Comparison of ENCODE assay signal across 11 cellular contexts in the genomic region with DNA sequence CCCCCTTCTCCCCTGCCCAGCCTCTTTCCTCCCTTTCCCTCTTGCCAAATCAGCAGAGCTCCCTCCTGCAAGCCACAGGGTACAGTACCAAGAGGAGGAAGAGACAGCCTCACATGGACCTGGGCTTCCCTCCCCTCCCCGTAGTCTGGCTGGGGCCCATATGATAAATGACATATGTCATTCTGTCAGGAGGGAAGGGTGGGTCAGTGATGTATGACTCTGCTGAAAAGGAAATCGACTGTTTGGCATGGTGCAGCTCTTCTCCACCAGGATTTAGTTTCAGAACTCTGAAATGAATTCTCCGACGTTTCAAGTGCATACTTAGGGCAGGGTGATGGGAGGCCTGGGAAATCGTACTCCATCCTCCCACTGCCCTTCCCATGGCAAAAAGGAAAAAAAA. TPM values are rescaled to one million over a fixed set of nuclear protein-coding genes. Genes with fewer than 3 reads are reported as not detected.
DNase-seq lines count a peak whose midpoint lies in the region; ATAC-seq and TF ChIP-seq lines count a peak whose summit lies in the region.
"Had no signal": no experiment of that assay in that cellular context is flagged by ENCODE, and none has a peak within 500 bp of the region (broad histone marks: within the 10 kb centered on the region; RNA-seq: fewer than 3 reads in every experiment).

No MANE protein-coding gene starts in this region.

- CTCF ChIA-PET in activated naive CD4-positive, alpha-beta T cell treated with anti-CD3 and anti-CD28 coated beads for 36 hours (lab: Charles Lee): no interaction called here

- peak overlapping the region in 1 of 2 experiments; percentile 5 for H3K14ac ChIP-seq in mesenchymal stem cell (ENCODE audit: low read length in 2 of 2)

- TF ChIP-seq EP300 in transverse colon (IDR thresholded peaks at IDR 0.05; ENCODE audit: low read depth): no peak

- peak overlapping the region; percentile 89 for H4K8ac ChIP-seq in mesenchymal stem cell (ENCODE audit: low read length)

- H2AK5ac ChIP-seq in mesenchymal stem cell (ENCODE audit: low read length, severe bottlenecking): no peak overlapping the region

- no peak overlapping the region for H2BK15ac ChIP-seq in mesenchymal stem cell (ENCODE audit: low read depth, poor library complexity, severe bottlenecking)

- H3K79me1 ChIP-seq in mesenchymal stem cell (replicated peaks; ENCODE audit: low read length, poor library complexity, severe bottlenecking): peaks cover 8% of the 10 kb centered on the region

- H3K9me3 ChIP-seq in adipocyte (ENCODE audit: control insufficient read depth, low read length) (no peaks in the 10 kb centered on the region), mesenchymal stem cell (ENCODE audit: control insufficient read depth, low read length) (no peaks in the 10 kb centered on the region), transverse colon (no peaks in the 10 kb centered on the region)

- no peak overlapping the region for H2BK120ac ChIP-seq in mesenchymal stem cell (ENCODE audit: low read depth, low read length)

- no peak overlapping the region for H3K27ac Mint-ChIP-seq in activated naive CD4-positive, alpha-beta T cell treated with anti-CD3 and anti-CD28 coated beads for 36 hours
- no peak overlapping the region for H3K27ac Mint-ChIP-seq in activated naive CD4-positive, alpha-beta T cell treated with anti-CD3 and anti-CD28 coated beads, Interleukin-2, amount 50 U/mL, for 72 hours

- in situ Hi-C loops in transverse colon (cut with MboI; ENCODE audit: low pct_ligation_motif_present in 1 of 4, low pct_unique_long_range_greater_than_20kb in 1 of 4, low sequenced_read_pairs in 3 of 4): no loop called here

- no peak for ATAC-seq in activated naive CD4-positive, alpha-beta T cell treated with anti-CD3 and anti-CD28 coated beads, Interleukin-2, amount 50 U/mL, for 72 hours
- no peak for ATAC-seq in HG03457 (IDR thresholded peaks at IDR 0.05; ENCODE audit: unreplicated experiment)

- H2BK12ac ChIP-seq in mesenchymal stem cell (ENCODE audit: low read length in 2 of 2): peak overlapping the region; percentile 92 to 99

- peaks cover 29% of the 10 kb centered on the region for H3K4me1 Mint-ChIP-seq in activated naive CD4-positive, alpha-beta T cell treated with anti-CD3 and anti-CD28 coated beads for 36 hours (ENCODE audit: low read depth)

- DNase-seq in activated naive CD4-positive, alpha-beta T cell treated with anti-CD3 and anti-CD28 coated beads for 36 hours: no peak
- no peak for DNase-seq in activated naive CD4-positive, alpha-beta T cell treated with anti-CD3 and anti-CD28 coated beads, Interleukin-2, amount 50 U/mL, for 72 hours (ENCODE audit: low spot score in 2 of 2)
- DNase-seq in adipocyte (ENCODE audit: low read depth) (no peak), mesenchymal stem cell (peak; percentile 60), transverse colon (no peak), nucleus accumbens (lab: John Stamatoyannopoulos, UW) (no peak), GM19238 (ENCODE audit: insufficient read length, low spot score) (no peak)
- DNase-seq: activated gamma-delta T cell treated with Interleukin-2 at 50 U/mL for 16 hours, KG1, RPMI8226 had no signal

- H2BK5ac ChIP-seq in mesenchymal stem cell (ENCODE audit: low read depth, low read length, poor library complexity, severe bottlenecking): no peak overlapping the region

- no peak for TF ChIP-seq POLR2A in transverse colon (IDR thresholded peaks at IDR 0.05)

- intact Hi-C loops in activated naive CD4-positive, alpha-beta T cell treated with anti-CD3 and anti-CD28 coated beads for 36 hours (cut with micrococcal nuclease): no loop called here
- intact Hi-C loops in transverse colon (cut with DNase I; ENCODE audit: low total_unique reads): no loop called here

- H3K9me3 Mint-ChIP-seq in activated naive CD4-positive, alpha-beta T cell treated with anti-CD3 and anti-CD28 coated beads for 36 hours: no peaks in the 10 kb centered on the region
- H3K9me3 Mint-ChIP-seq in activated naive CD4-positive, alpha-beta T cell treated with anti-CD3 and anti-CD28 coated beads, Interleukin-2, amount 50 U/mL, for 72 hours: no peaks in the 10 kb centered on the region

- H2AFZ ChIP-seq in mesenchymal stem cell (ENCODE audit: low read depth, low read length): no peak overlapping the region

- H3K36me3 Mint-ChIP-seq in activated naive CD4-positive, alpha-beta T cell treated with anti-CD3 and anti-CD28 coated beads for 36 hours (ENCODE audit: low read depth): no peaks in the 10 kb centered on the region
- no peaks in the 10 kb centered on the region for H3K36me3 Mint-ChIP-seq in activated naive CD4-positive, alpha-beta T cell treated with anti-CD3 and anti-CD28 coated beads, Interleukin-2, amount 50 U/mL, for 72 hours

- H3K4me3 ChIP-seq in adipocyte (ENCODE audit: low read length) (peak overlapping the region; percentile 18), mesenchymal stem cell (ENCODE audit: insufficient read depth in 1 of 2, low read depth in 1 of 2, low read length in 2 of 2) (peak overlapping the region in 1 of 2 experiments; percentile 63), transverse colon (no peak overlapping the region)

- H3K27me3 ChIP-seq in adipocyte (replicated peaks; ENCODE audit: control insufficient read depth, insufficient read depth, low read length): no peaks in the 10 kb centered on the region
- H3K27me3 ChIP-seq in mesenchymal stem cell (ENCODE audit: control insufficient read depth in 1 of 2, insufficient read depth in 1 of 2, low read length in 2 of 2): no peaks in the 10 kb centered on the region
- no peaks in the 10 kb centered on the region for H3K27me3 ChIP-seq in transverse colon

- peak overlapping the region; percentile 11 for H3K27ac ChIP-seq in mesenchymal stem cell (ENCODE audit: low read length, poor library complexity, severe bottlenecking)
- H3K27ac ChIP-seq in transverse colon: peak overlapping the region; percentile 71 to 84 (median 78)

- H4K91ac ChIP-seq in mesenchymal stem cell (ENCODE audit: low read length): peak overlapping the region; percentile 93

- peak overlapping the region; percentile 2 to 91 for H3K18ac ChIP-seq in mesenchymal stem cell (ENCODE audit: low read depth in 1 of 2, low read length in 2 of 2)

- H3K23ac ChIP-seq in mesenchymal stem cell (ENCODE audit: low read length in 2 of 2): no peak overlapping the region

- no peak overlapping the region for H3K4me2 ChIP-seq in mesenchymal stem cell (ENCODE audit: low read length, poor library complexity, severe bottlenecking)

- peak overlapping the region; percentile 68 for H3K9ac ChIP-seq in adipocyte (ENCODE audit: low read length)
- H3K9ac ChIP-seq in mesenchymal stem cell (ENCODE audit: low read length): peak overlapping the region; percentile 72

- TF ChIP-seq CTCF in transverse colon (IDR thresholded peaks at IDR 0.05): no peak

- H3K36me3 ChIP-seq in adipocyte (ENCODE audit: control insufficient read depth, insufficient read depth, low read length, severe bottlenecking): peaks cover 6% of the 10 kb centered on the region
- H3K36me3 ChIP-seq in mesenchymal stem cell (ENCODE audit: control insufficient read depth in 1 of 2, insufficient read depth in 2 of 2, low read depth in 1 of 2, low read length in 2 of 2): peaks cover 20 to 27% of the 10 kb centered on the region in 2 experiments
- H3K36me3 ChIP-seq in transverse colon: no peaks in the 10 kb centered on the region

- peaks cover 2% of the 10 kb centered on the region for H3K27me3 Mint-ChIP-seq in activated naive CD4-positive, alpha-beta T cell treated with anti-CD3 and anti-CD28 coated beads for 36 hours (ENCODE audit: low read depth)

- peak overlapping the region; percentile 16 for H3K4me3 Mint-ChIP-seq in activated naive CD4-positive, alpha-beta T cell treated with anti-CD3 and anti-CD28 coated beads for 36 hours

- 0% methylated on average over 4 of the region's 5 CpGs for WGBS in mesenchymal stem cell
- 30 to 31% methylated on average over 2 to 5 of the region's 5 CpGs for WGBS in transverse colon (ENCODE audit: low coverage in 1 of 2), 2 donors

- H3K4me1 ChIP-seq in adipocyte (ENCODE audit: control insufficient read depth, insufficient read depth, low read length) (peaks cover 37% of the 10 kb centered on the region), mesenchymal stem cell (ENCODE audit: control insufficient read depth, insufficient read depth, low read depth, low read length) (peaks cover 32% of the 10 kb centered on the region), transverse colon (peaks cover 15 to 38% (median 19%) of the 10 kb centered on the region in 4 donors)

- peak overlapping the region; percentile 77 to 92 for H3K4ac ChIP-seq in mesenchymal stem cell (ENCODE audit: low read depth in 1 of 2, low read length in 2 of 2)

RNA-seq across cellular contexts. Expression of a gene that starts 9.8 kb away (rescaled TPM):
- total RNA-seq in activated naive CD4-positive, alpha-beta T cell treated with anti-CD3 and anti-CD28 coated beads for 36 hours: 1 to 10 TPM; 1.6 to 2.0 TPM
- total RNA-seq in activated naive CD4-positive, alpha-beta T cell treated with anti-CD3 and anti-CD28 coated beads, Interleukin-2, amount 50 U/mL, for 72 hours: 1 to 10 TPM in 1 of 2 donors, under 1 TPM in 1; 0.27 to 2.9 TPM
- polyA plus RNA-seq in mesenchymal stem cell (2013, experiment 1 of 2): 28.5 TPM
- polyA plus RNA-seq in mesenchymal stem cell (2013, experiment 2 of 2): 27.9 TPM
- 1 to 10 TPM; 3.0 to 6.4 (median 4.6) TPM for total RNA-seq in transverse colon
